ENCODE assay signal across 13 cellular contexts in the genomic region with DNA sequence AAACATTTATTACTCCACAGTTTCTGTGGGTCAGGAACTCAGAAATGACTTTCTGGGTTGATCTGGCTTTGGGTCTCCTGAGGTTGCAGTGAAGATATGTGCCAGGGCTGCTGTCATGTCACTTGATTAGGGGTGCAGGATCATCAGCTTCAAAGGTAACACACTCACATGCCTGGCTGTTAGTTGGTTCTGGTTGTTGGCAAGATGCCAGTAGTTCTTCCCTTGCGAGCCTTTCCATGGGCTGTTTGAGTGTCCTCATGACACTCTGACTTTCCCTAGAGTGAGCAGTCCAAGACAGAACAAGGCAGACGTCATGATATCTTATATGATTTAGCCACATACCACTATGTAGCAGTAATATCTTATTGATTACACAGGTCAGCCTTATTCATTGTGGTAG. TPM values are rescaled to one million over a fixed set of nuclear protein-coding genes. Genes with fewer than 3 reads are reported as not detected.
DNase-seq lines count a peak whose midpoint lies in the region; ATAC-seq and TF ChIP-seq lines count a peak whose summit lies in the region.
"Had no signal": no experiment of that assay in that cellular context is flagged by ENCODE, and none has a peak within 500 bp of the region (broad histone marks: within the 10 kb centered on the region; RNA-seq: fewer than 3 reads in every experiment).

No MANE protein-coding gene starts in this region.

- in situ Hi-C loops in mammary epithelial cell (cut with MboI; ENCODE audit: low sequenced_read_pairs in 2 of 2), result loop anchor here (25.0 kb wide), 1 partner anchor 347 kb away; no protein-coding TSS in a partner anchor

- H3K36me3 Mint-ChIP-seq in stimulated activated naive CD8-positive, alpha-beta T cell treated with anti-CD3 and anti-CD28 coated beads, Interleukin-15, Interleukin-2, amounts not matched to agents 100 ng/mL and 50 ng/mL, for 24 hours (ENCODE audit: low read depth), result peaks cover 2% of the 10 kb centered on the region

- peaks cover 21% of the 10 kb centered on the region for H3K4me1 ChIP-seq in PC-9 (replicated peaks; ENCODE audit: insufficient read depth)
- peaks cover 16% of the 10 kb centered on the region for H3K4me1 ChIP-seq in mammary epithelial cell (ENCODE audit: insufficient read depth, low read length)

- no peaks in the 10 kb centered on the region for H3K9me2 ChIP-seq in PC-9 (ENCODE audit: insufficient read depth)

- H2AFZ ChIP-seq in PC-9 (no peak overlapping the region), mammary epithelial cell (ENCODE audit: low read depth, low read length) (no peak overlapping the region)

- no peaks in the 10 kb centered on the region for H3K9me3 Mint-ChIP-seq in stimulated activated naive CD8-positive, alpha-beta T cell treated with anti-CD3 and anti-CD28 coated beads, Interleukin-15, Interleukin-2, amounts not matched to agents 100 ng/mL and 50 ng/mL, for 24 hours
- H3K9me3 Mint-ChIP-seq in stimulated activated naive CD8-positive, alpha-beta T cell treated with anti-CD3 and anti-CD28 coated beads, Interleukin-15, amount 100 ng/mL, for 72 hours, result no peaks in the 10 kb centered on the region
- H3K9me3 Mint-ChIP-seq: immature natural killer cell had no signal

- no peak for ATAC-seq in stimulated activated naive CD8-positive, alpha-beta T cell treated with anti-CD3 and anti-CD28 coated beads, Interleukin-15, amount 100 ng/mL, for 72 hours
- ATAC-seq in HG03469 (IDR thresholded peaks at IDR 0.05; ENCODE audit: unreplicated experiment) (no peak), HG03460 (IDR thresholded peaks at IDR 0.05; ENCODE audit: unreplicated experiment) (no peak)

- no peaks in the 10 kb centered on the region for H3F3A ChIP-seq in PC-9 (ENCODE audit: insufficient read depth, low read depth)

- H3K27me3 ChIP-seq in PC-9 (ENCODE audit: insufficient read depth, low read depth), result no peaks in the 10 kb centered on the region
- no peaks in the 10 kb centered on the region for H3K27me3 ChIP-seq in mammary epithelial cell (ENCODE audit: insufficient read depth, low read length)

- WGBS in mammary epithelial cell (ENCODE audit: low coverage, missing lambda C conversion rate), result 100% methylated on average over 2 of the region's 2 CpGs

- no peak overlapping the region for H3K27ac Mint-ChIP-seq in stimulated activated naive CD8-positive, alpha-beta T cell treated with anti-CD3 and anti-CD28 coated beads, Interleukin-15, Interleukin-2, amounts not matched to agents 100 ng/mL and 50 ng/mL, for 24 hours
- H3K27ac Mint-ChIP-seq in stimulated activated naive CD8-positive, alpha-beta T cell treated with anti-CD3 and anti-CD28 coated beads, Interleukin-15, amount 100 ng/mL, for 72 hours, result peak overlapping the region in 1 of 2 donors; percentile 43

- no peaks in the 10 kb centered on the region for H3K27me3 Mint-ChIP-seq in stimulated activated naive CD8-positive, alpha-beta T cell treated with anti-CD3 and anti-CD28 coated beads, Interleukin-15, Interleukin-2, amounts not matched to agents 100 ng/mL and 50 ng/mL, for 24 hours
- no peaks in the 10 kb centered on the region for H3K27me3 Mint-ChIP-seq in stimulated activated naive CD8-positive, alpha-beta T cell treated with anti-CD3 and anti-CD28 coated beads, Interleukin-15, amount 100 ng/mL, for 72 hours

- TF ChIP-seq CTCF in PC-9 (conservative IDR thresholded peaks at IDR 0.05) (no peak), fibroblast of mammary gland (conservative IDR thresholded peaks at IDR 0.05; ENCODE audit: control insufficient read depth, insufficient read depth, low read depth, low read length) (no peak), mammary epithelial cell (conservative IDR thresholded peaks at IDR 0.05 in 1 of 2, IDR thresholded peaks at IDR 0.05 in 1 of 2; ENCODE audit: extremely low read depth in 1 of 2, insufficient read depth in 1 of 2, low read depth in 1 of 2, low read length in 2 of 2) (no peak)

- H3K79me2 ChIP-seq in PC-9 (ENCODE audit: low read depth) (peaks cover 19% of the 10 kb centered on the region), mammary epithelial cell (ENCODE audit: insufficient read depth, low read length) (peaks cover 22% of the 10 kb centered on the region)

- H3K36me3 ChIP-seq in PC-9 (ENCODE audit: low read depth) (no peaks in the 10 kb centered on the region), mammary epithelial cell (ENCODE audit: insufficient read depth, low read length) (no peaks in the 10 kb centered on the region)

- dilution Hi-C loops in mammary epithelial cell (cut with HindIII; ENCODE audit: low sequenced_read_pairs), result no loop called here

- H3K9ac ChIP-seq in mammary epithelial cell (ENCODE audit: insufficient read depth, low read length), result no peak overlapping the region

- peaks cover 39% of the 10 kb centered on the region for H3K4me1 Mint-ChIP-seq in stimulated activated naive CD8-positive, alpha-beta T cell treated with anti-CD3 and anti-CD28 coated beads, Interleukin-15, Interleukin-2, amounts not matched to agents 100 ng/mL and 50 ng/mL, for 24 hours (ENCODE audit: low read depth)
- H3K4me1 Mint-ChIP-seq in stimulated activated naive CD8-positive, alpha-beta T cell treated with anti-CD3 and anti-CD28 coated beads, Interleukin-15, amount 100 ng/mL, for 72 hours, result peaks cover 15% of the 10 kb centered on the region

- H3K9me3 ChIP-seq in PC-9 (ENCODE audit: insufficient read depth, low read depth) (no peaks in the 10 kb centered on the region), mammary epithelial cell (replicated peaks; ENCODE audit: insufficient read depth, low read length) (no peaks in the 10 kb centered on the region)

- intact Hi-C loops in PC-9 (cut with micrococcal nuclease; ENCODE audit: unreplicated experiment), result loop anchor here (5.0 kb wide), 3 partner anchors 187 to 513 kb away; a partner anchor contains a TSS
- intact Hi-C loops in mammary epithelial cell (cut with micrococcal nuclease), result loop anchor here (5.0 kb wide), 1 partner anchor 187 kb away; a partner anchor contains a TSS

- H3K4me2 ChIP-seq in PC-9 (peak overlapping the region; percentile 81), mammary epithelial cell (ENCODE audit: insufficient read depth, low read depth, low read length) (no peak overlapping the region)

- BruUV-seq in PC-9 (replicated peaks; lab: Mats Ljungman, UMichigan) (no TSS peak), mammary epithelial cell (replicated peaks; lab: Mats Ljungman, UMichigan) (no TSS peak)

- H3K27ac ChIP-seq in PC-9 (no peak overlapping the region), mammary epithelial cell (ENCODE audit: insufficient read depth, low read depth, low read length) (no peak overlapping the region)

- CTCF ChIA-PET in PC-9 (lab: Charles Lee), result interaction anchor here (0.6 to 1.4 kb wide), 3 partner anchors 12 to 1145 kb away, joined by 3 to 6 read pairs (median 5); no protein-coding TSS in a partner anchor
- CTCF ChIA-PET in mammary epithelial cell (lab: Charles Lee; ENCODE audit: low non-redundant PET), result no interaction called here

- no peak for DNase-seq in stimulated activated naive CD8-positive, alpha-beta T cell treated with anti-CD3 and anti-CD28 coated beads, Interleukin-15, amount 100 ng/mL, for 72 hours
- DNase-seq in PC-9 (no peak), fibroblast of mammary gland (ENCODE audit: low read depth) (peak; percentile 3), mammary epithelial cell (no peak), hippocampal formation (lab: John Stamatoyannopoulos, UW) (no peak)
- DNase-seq: immature natural killer cell; MV-4-11; NK-92 treated with Interleukin-12 subunit alpha and Interleukin-12 subunit beta, amount 100 ng/mL, for 24 hours; stimulated activated CD4-positive, alpha-beta T cell treated with anti-CD3 and anti-CD28 coated beads, Interleukin-12 subunit alpha, Interleukin-12 subunit beta, amount 100 ng/mL, for 4 hours; T-helper 1 cell had no signal

- POLR2A ChIA-PET in PC-9 (lab: Charles Lee; ENCODE audit: unreplicated experiment), result no interaction called here

- no peak overlapping the region for H3K4me3 ChIP-seq in PC-9
- H3K4me3 ChIP-seq in fibroblast of mammary gland (ENCODE audit: control insufficient read depth, low read depth, low read length), result no peak overlapping the region
- H3K4me3 ChIP-seq in mammary epithelial cell (replicated peaks in 1 of 3; ENCODE audit: insufficient read depth in 1 of 3, low read depth in 2 of 3, low read length in 3 of 3), result no peak overlapping the region

- H3K4me3 Mint-ChIP-seq in stimulated activated naive CD8-positive, alpha-beta T cell treated with anti-CD3 and anti-CD28 coated beads, Interleukin-15, Interleukin-2, amounts not matched to agents 100 ng/mL and 50 ng/mL, for 24 hours, result peak overlapping the region; percentile 20
- H3K4me3 Mint-ChIP-seq in stimulated activated naive CD8-positive, alpha-beta T cell treated with anti-CD3 and anti-CD28 coated beads, Interleukin-15, amount 100 ng/mL, for 72 hours, result peak overlapping the region in 1 of 2 donors; percentile 19

- no peaks in the 10 kb centered on the region for H4K20me1 ChIP-seq in PC-9 (ENCODE audit: insufficient read depth)
- no peaks in the 10 kb centered on the region for H4K20me1 ChIP-seq in mammary epithelial cell (ENCODE audit: insufficient read depth, low read length)

RNA-seq across cellular contexts. Expression of a gene that starts 1.8 kb away (rescaled TPM):
- total RNA-seq in PC-9 (2021), result 2.9 and 3.6 TPM in 2 replicates
- 1 to 10 TPM; 2.4 to 4.8 TPM for total RNA-seq in mammary epithelial cell
- 0.54 TPM for polyA plus RNA-seq in mammary epithelial cell
- not detected for polyA minus RNA-seq in mammary epithelial cell

RNA-seq across cellular contexts. Expression of a gene that starts 2.1 kb away (rescaled TPM):
- total RNA-seq in PC-9 (2021), result 16.9 and 18.3 TPM in 2 replicates
- total RNA-seq in mammary epithelial cell, result 10 to 100 TPM; 17.0 to 23.0 TPM
- 17.1 TPM for polyA plus RNA-seq in mammary epithelial cell
- polyA minus RNA-seq in mammary epithelial cell, result 141 TPM
